ENCODE assay signal across 1 cellular context in genomic region chr6:20845592-20845991, GRCh38.
A peak's percentile ranks its signal among the peaks of the same experiment; 100 is the strongest.
TF ChIP-seq lines count a peak whose summit lies in the region.

No MANE protein-coding gene starts in this region.

TF ChIP-seq in K562, 482 proteins besides CTCF, POLR2A, EP300 and RAD21 (continued from another document):
- TF ChIP-seq ZNF655 (CRISPR knock-in tag; IDR thresholded peaks at IDR 0.05) (no peak), TCF3 (CRISPR knock-in tag; IDR thresholded peaks at IDR 0.05) (no peak), BDP1 (IDR thresholded peaks at IDR 0.05; ENCODE audit: insufficient read depth, insufficient read length) (no peak), ZNF12 (CRISPR knock-in tag; IDR thresholded peaks at IDR 0.05) (no peak), ARNT (IDR thresholded peaks at IDR 0.05) (no peak), ZNF282 (CRISPR knock-in tag; IDR thresholded peaks at IDR 0.05) (no peak), FOXA1 (IDR thresholded peaks at IDR 0.05; ENCODE audit: borderline replicate concordance) (no peak), PHF20 (IDR thresholded peaks at IDR 0.05; ENCODE audit: partially characterized antibody) (no peak), ZNF143 (CRISPR knock-in tag; IDR thresholded peaks at IDR 0.05) (no peak), NFE2L1 (tag; IDR thresholded peaks at IDR 0.05; ENCODE audit: borderline replicate concordance, low read depth) (no peak), KLF10 (CRISPR knock-in tag; IDR thresholded peaks at IDR 0.05) (no peak), PHF21A (IDR thresholded peaks at IDR 0.05; ENCODE audit: borderline replicate concordance, low read depth) (no peak), ZNF778 (CRISPR knock-in tag; IDR thresholded peaks at IDR 0.05) (no peak), RBM34 (IDR thresholded peaks at IDR 0.05; ENCODE audit: borderline replicate concordance, insufficient read depth, low read length) (no peak), KLF6 (CRISPR knock-in tag; IDR thresholded peaks at IDR 0.05; ENCODE audit: borderline replicate concordance) (no peak), THRAP3 (IDR thresholded peaks at IDR 0.05; ENCODE audit: borderline replicate concordance) (no peak), ZSCAN29 (IDR thresholded peaks at IDR 0.05) (no peak), ZNF316 (IDR thresholded peaks at IDR 0.05) (peak; percentile 68), C11orf30 (IDR thresholded peaks at IDR 0.05; ENCODE audit: low read depth) (peak; percentile 69), GTF2F1 (IDR thresholded peaks at IDR 0.05; ENCODE audit: low read depth, low read length) (no peak), CBFA2T3 (IDR thresholded peaks at IDR 0.05) (peak; percentile 47)
